Comparison of ENCODE assay signal across 1 cellular context in the genomic region with DNA sequence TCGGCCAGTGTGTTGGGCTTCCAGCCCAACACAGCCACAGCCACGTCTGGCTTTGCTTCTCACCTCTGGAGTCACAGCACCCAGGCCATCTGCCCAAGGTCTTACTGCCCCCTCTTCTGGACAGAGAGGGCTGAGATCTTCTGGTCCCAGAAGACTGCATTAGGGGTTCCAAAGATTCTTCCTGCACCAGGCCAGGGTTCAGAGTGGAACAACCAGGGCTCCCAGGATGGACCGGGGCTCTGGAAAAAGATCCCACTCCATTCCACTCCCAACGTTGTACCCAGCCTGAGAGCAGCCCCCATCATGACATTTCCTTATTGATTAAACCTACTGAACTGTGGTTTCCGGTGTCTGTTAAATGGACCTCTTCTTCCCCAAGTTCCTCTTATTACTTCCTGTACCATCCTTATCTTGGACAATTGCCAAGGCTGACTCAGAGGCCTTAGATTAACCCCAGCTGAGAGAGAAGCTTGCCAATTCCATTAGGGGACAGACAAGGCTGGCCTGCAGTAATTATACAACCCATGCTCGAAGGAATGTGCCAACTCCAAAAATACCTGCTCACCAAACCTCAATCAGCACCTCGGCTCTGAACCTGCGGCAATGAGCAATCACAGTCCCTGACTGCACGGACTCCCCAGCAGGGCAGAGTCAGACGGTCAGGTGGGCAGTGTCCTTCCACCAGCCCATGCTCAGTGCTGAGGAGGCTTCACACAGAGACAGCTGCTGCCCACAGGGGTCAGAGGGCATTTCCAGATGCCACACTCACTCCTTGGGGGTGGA.
TF ChIP-seq lines count a peak whose summit lies in the region.

No MANE protein-coding gene starts in this region.

TF ChIP-seq in H1, 55 proteins besides CTCF, POLR2A, EP300 and RAD21:
- no peak for TF ChIP-seq SIX5 (IDR thresholded peaks at IDR 0.05; ENCODE audit: low read depth, low read length)
- TF ChIP-seq TAF1 (IDR thresholded peaks at IDR 0.05; ENCODE audit: low read depth, low read length) = no peak
- TF ChIP-seq SIRT6 (IDR thresholded peaks at IDR 0.05; ENCODE audit: low read length) = no peak
- TF ChIP-seq HDAC6 (IDR thresholded peaks at IDR 0.05; ENCODE audit: low read depth, low read length) = no peak
- peak; percentile 31; the same call in 1 of the 2 replicates for TF ChIP-seq EGR1 (IDR thresholded peaks at IDR 0.05; ENCODE audit: borderline replicate concordance, low read depth, low read length)
- 0 out of 2 replicates have a peak, but pooled peaks have one; percentile 47 for TF ChIP-seq SP1 (IDR thresholded peaks at IDR 0.05; ENCODE audit: low read depth, low read length)
TF ChIP-seq in H1: peak in this region for 2.
